10 cellular contexts compared by ENCODE assay signal in the genomic region with DNA sequence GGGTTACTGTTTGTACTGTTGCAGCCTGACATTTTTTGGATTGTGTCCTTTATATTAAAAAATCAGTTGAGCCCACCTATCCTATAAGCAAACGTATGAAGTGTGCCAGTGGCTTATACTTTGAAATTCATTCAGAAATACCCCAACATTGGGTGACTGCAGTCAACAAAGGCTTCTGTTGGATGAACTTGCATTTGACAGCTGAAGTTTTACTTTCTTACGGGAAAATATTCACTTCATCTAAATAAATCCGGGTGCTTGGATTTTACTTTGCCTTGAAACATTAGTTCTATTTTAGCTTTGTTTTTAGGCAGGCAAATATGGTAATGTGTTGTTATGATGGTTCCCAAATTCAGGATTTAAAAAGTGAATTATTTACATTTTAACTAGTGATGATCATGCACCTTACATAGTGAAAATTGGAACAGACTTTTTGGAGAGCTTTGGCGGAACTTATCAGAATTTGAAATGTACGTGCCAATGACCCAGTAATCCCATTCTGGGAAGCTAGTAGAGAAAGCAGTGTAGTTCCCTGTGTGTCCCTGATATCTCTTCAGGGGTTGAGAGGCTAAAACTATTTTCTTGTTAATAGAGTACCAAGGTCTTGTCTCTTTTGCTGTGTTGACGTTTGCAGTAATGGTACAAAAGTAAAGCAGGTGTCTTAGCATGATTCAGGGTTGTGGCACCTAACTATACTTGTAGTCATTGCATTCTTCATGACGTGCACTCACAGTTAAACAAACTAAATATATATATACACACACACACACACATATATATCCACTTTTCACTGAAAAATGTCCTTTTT. TPM values are rescaled to one million over a fixed set of nuclear protein-coding genes. Genes with fewer than 3 reads are reported as not detected.
A peak's percentile ranks its signal among the peaks of the same experiment; 100 is the strongest.
DNase-seq lines count a peak whose midpoint lies in the region; ATAC-seq, FAIRE-seq and TF ChIP-seq lines count a peak whose summit lies in the region.
"Had no signal": no experiment of that assay in that cellular context is flagged by ENCODE, and none has a peak within 500 bp of the region (broad histone marks: within the 10 kb centered on the region; RNA-seq: fewer than 3 reads in every experiment).

No MANE protein-coding gene starts in this region.

- DNase-seq in right atrium auricular region (ENCODE audit: low spot score): no peak
- no peak for DNase-seq in left cardiac atrium
- no peak for DNase-seq in K562 (ENCODE audit: extremely low read depth in 1 of 4, low spot score in 3 of 4)
- DNase-seq in mesenchymal stem cell: peak; percentile 56
- DNase-seq in vagina (ENCODE audit: extremely low spot score in 2 of 2): no peak
- DNase-seq in retina: no peak
- DNase-seq: activated gamma-delta T cell treated with Interleukin-2 at 50 U/mL for 16 hours; stimulated activated CD4-positive, alpha-beta T cell treated with anti-CD3 and anti-CD28 coated beads, Interleukin-2, amount 100 ng/mL, for 48 hours had no signal

- TF ChIP-seq RAD21 in K562 (CRISPR knock-in tag; conservative IDR thresholded peaks at IDR 0.05 in 1 of 2, IDR thresholded peaks at IDR 0.05 in 1 of 2): no peak

- H3K4me3 ChIP-seq in right atrium auricular region: peak overlapping the region; percentile 95
- peak overlapping the region; percentile 98 for H3K4me3 ChIP-seq in K562
- H3K4me3 ChIP-seq in mesenchymal stem cell (ENCODE audit: insufficient read depth in 1 of 2, low read depth in 1 of 2, low read length in 2 of 2): peak overlapping the region in 1 of 2 experiments; percentile 86
- peak overlapping the region; percentile 85 to 99 for H3K4me3 ChIP-seq in vagina

- ATAC-seq in left cardiac atrium: no peak
- ATAC-seq in K562: no peak
- ATAC-seq in HG03571 (IDR thresholded peaks at IDR 0.05; ENCODE audit: unreplicated experiment): no peak
- no peak for ATAC-seq in HG02571 (IDR thresholded peaks at IDR 0.05; ENCODE audit: unreplicated experiment)

- H3K23ac ChIP-seq in mesenchymal stem cell (ENCODE audit: low read length in 2 of 2): no peak overlapping the region

- H3K9me3 ChIP-seq in right atrium auricular region (no peaks in the 10 kb centered on the region), K562 (replicated peaks; ENCODE audit: control insufficient read depth, insufficient read depth, low read depth, low read length) (no peaks in the 10 kb centered on the region), mesenchymal stem cell (ENCODE audit: control insufficient read depth, low read length) (no peaks in the 10 kb centered on the region), vagina (no peaks in the 10 kb centered on the region)

- H3K9ac ChIP-seq in K562 (ENCODE audit: insufficient read depth in 1 of 2, low read depth in 2 of 2, low read length in 2 of 2) (peak overlapping the region in 1 of 2 experiments; percentile 96; a peak in 2 of 4 replicates), mesenchymal stem cell (ENCODE audit: low read length) (peak overlapping the region; percentile 97)

- TF ChIP-seq POLR2A in K562 (conservative IDR thresholded peaks at IDR 0.05) (no peak), vagina (IDR thresholded peaks at IDR 0.05) (no peak)

- no peak for TF ChIP-seq EP300 in K562 (IDR thresholded peaks at IDR 0.05; ENCODE audit: low read length)

- H3K4me2 ChIP-seq in K562 (ENCODE audit: insufficient read depth, low read length): peak overlapping the region; percentile 84
- peak overlapping the region; percentile 97 for H3K4me2 ChIP-seq in mesenchymal stem cell (ENCODE audit: low read length, poor library complexity, severe bottlenecking)

- H2BK15ac ChIP-seq in mesenchymal stem cell (ENCODE audit: low read depth, poor library complexity, severe bottlenecking): no peak overlapping the region

- no peak overlapping the region for H2AFZ ChIP-seq in K562 (ENCODE audit: low read depth, low read length)
- H2AFZ ChIP-seq in mesenchymal stem cell (ENCODE audit: low read depth, low read length): no peak overlapping the region

- no TSS peak for BruUV-seq in K562 (replicated peaks; lab: Mats Ljungman, UMichigan)

- H3K27me3 ChIP-seq in right atrium auricular region: no peaks in the 10 kb centered on the region
- no peaks in the 10 kb centered on the region for H3K27me3 ChIP-seq in K562 (ENCODE audit: control insufficient read depth in 2 of 2, insufficient read depth in 2 of 2, low read length in 2 of 2)
- H3K27me3 ChIP-seq in mesenchymal stem cell (ENCODE audit: control insufficient read depth in 1 of 2, insufficient read depth in 1 of 2, low read length in 2 of 2): no peaks in the 10 kb centered on the region
- H3K27me3 ChIP-seq in vagina: no peaks in the 10 kb centered on the region

- H3K27ac ChIP-seq in right atrium auricular region: peak overlapping the region; percentile 95 to 98
- H3K27ac ChIP-seq in K562 (ENCODE audit: extremely low read depth, low read depth, low read length): no peak overlapping the region; the same call in 2 of the 3 replicates
- no peak overlapping the region for H3K27ac ChIP-seq in mesenchymal stem cell (ENCODE audit: low read length, poor library complexity, severe bottlenecking)
- H3K27ac ChIP-seq in vagina: no peak overlapping the region

- H2BK12ac ChIP-seq in mesenchymal stem cell (ENCODE audit: low read length in 2 of 2): no peak overlapping the region

- H3K36me3 ChIP-seq in right atrium auricular region: no peaks in the 10 kb centered on the region
- H3K36me3 ChIP-seq in K562 (ENCODE audit: control insufficient read depth, insufficient read depth, low read length): no peaks in the 10 kb centered on the region
- no peaks in the 10 kb centered on the region for H3K36me3 ChIP-seq in mesenchymal stem cell (ENCODE audit: control insufficient read depth in 1 of 2, insufficient read depth in 2 of 2, low read depth in 1 of 2, low read length in 2 of 2)
- no peaks in the 10 kb centered on the region for H3K36me3 ChIP-seq in vagina

- peaks cover 7% of the 10 kb centered on the region for H3K79me1 ChIP-seq in mesenchymal stem cell (replicated peaks; ENCODE audit: low read length, poor library complexity, severe bottlenecking)

- CTCF ChIA-PET in K562 (lab: Yijun Ruan, JAX; ENCODE audit: low intra/inter-chr PET ratio): no interaction called here

- no peak for FAIRE-seq in K562 (lab: Jason Lieb, UNC)

- H3K18ac ChIP-seq in mesenchymal stem cell (ENCODE audit: low read depth in 1 of 2, low read length in 2 of 2): no peak overlapping the region

- H4K91ac ChIP-seq in mesenchymal stem cell (ENCODE audit: low read length): no peak overlapping the region

- no peak overlapping the region for H2BK5ac ChIP-seq in mesenchymal stem cell (ENCODE audit: low read depth, low read length, poor library complexity, severe bottlenecking)

- in situ Hi-C loops in K562 (cut with MboI): loop anchor here (5.0 to 25.0 kb wide), 5 partner anchors 52 to 997 kb away; no protein-coding TSS in a partner anchor

- no peaks in the 10 kb centered on the region for H3K9me1 ChIP-seq in K562 (ENCODE audit: control insufficient read depth, insufficient read depth, low read length)

- peaks cover 63% of the 10 kb centered on the region for H3K79me2 ChIP-seq in K562 (ENCODE audit: control insufficient read depth, insufficient read depth, low read length)

- no peak overlapping the region for H2BK120ac ChIP-seq in mesenchymal stem cell (ENCODE audit: low read depth, low read length)

- H3K14ac ChIP-seq in mesenchymal stem cell (ENCODE audit: low read length in 2 of 2): no peak overlapping the region

- WGBS in K562 (ENCODE audit: insufficient coverage, low coverage, missing lambda C conversion rate): 2% methylated on average over 7 of the region's 7 CpGs
- 73% methylated on average over 6 of the region's 7 CpGs for WGBS in mesenchymal stem cell

- no peak for TF ChIP-seq CTCF in right atrium auricular region (IDR thresholded peaks at IDR 0.05)
- no peak for TF ChIP-seq CTCF in K562 (IDR thresholded peaks at IDR 0.05 in 2 of 3, conservative IDR thresholded peaks at IDR 0.05 in 1 of 3; ENCODE audit: insufficient read depth in 2 of 3, low read depth in 1 of 3, low read length in 3 of 3)
- TF ChIP-seq CTCF in vagina (IDR thresholded peaks at IDR 0.05): no peak

- intact Hi-C loops in left cardiac atrium (cut with DNase I): no loop called here
- intact Hi-C loops in K562 (cut with micrococcal nuclease): no loop called here
- intact Hi-C loops in vagina (cut with DNase I): no loop called here

- H3K4me1 ChIP-seq in right atrium auricular region (peaks cover 0 to 34% of the 10 kb centered on the region in 2 donors), K562 (replicated peaks in 1 of 2; ENCODE audit: control insufficient read depth in 2 of 2, insufficient read depth in 2 of 2, low read length in 2 of 2) (peaks cover 7 to 23% of the 10 kb centered on the region in 2 experiments; a peak in 3 of 5 replicates), mesenchymal stem cell (ENCODE audit: control insufficient read depth, insufficient read depth, low read depth, low read length) (peaks cover 9% of the 10 kb centered on the region), vagina (peaks cover 50% of the 10 kb centered on the region)

- no peak overlapping the region for H4K8ac ChIP-seq in mesenchymal stem cell (ENCODE audit: low read length)

- H2AK5ac ChIP-seq in mesenchymal stem cell (ENCODE audit: low read length, severe bottlenecking): no peak overlapping the region

- H3K4ac ChIP-seq in mesenchymal stem cell (ENCODE audit: low read depth in 1 of 2, low read length in 2 of 2): no peak overlapping the region

- POLR2A ChIA-PET in K562 (lab: Yijun Ruan, JAX): interaction anchor here (0.7 to 1.6 kb wide), 8 partner anchors 9 to 150 kb away, joined by 3 to 9 read pairs (median 4); a partner anchor contains a TSS

- H4K20me1 ChIP-seq in K562 (replicated peaks; ENCODE audit: control insufficient read depth, insufficient read depth, low read length): peaks cover 15% of the 10 kb centered on the region

RNA-seq across cellular contexts. Expression of a gene that starts 21.9 kb away (rescaled TPM):
- total RNA-seq in right atrium auricular region (10 to 100 TPM in 1 of 2 donors, 1 to 10 TPM in 1; 7.3 to 15.9 TPM), left cardiac atrium (10 to 100 TPM; 14.3 to 15.4 TPM), K562 (2014; rRNA removed) (48.5 and 50.6 TPM in 2 replicates), K562 (2014; rRNA removed; fragmentation: Illumina TruSeq; extraction: Trizol) (101 and 105 TPM in 2 replicates), K562 (2015; rRNA removed; fragmentation: Illumina TruSeq; extraction: Trizol) (81.4 and 87.0 TPM in 2 replicates), K562 (2021) (67.1 and 71.8 TPM in 2 replicates), vagina (13.5 TPM)
- 184 and 273 TPM in 2 replicates for total RNA-seq in K562 (2011; cell fraction: chromatin; rRNA removed; ENCODE audit: low replicate concordance)
- total RNA-seq in K562 (2011; cell fraction: nucleolus; rRNA removed): 146 and 158 TPM in 2 replicates
- 163 and 165 TPM in 2 replicates for total RNA-seq in K562 (2011; cell fraction: nucleoplasm; rRNA removed)
- polyA plus RNA-seq in K562 (2011; rRNA removed) (59.9 and 87.5 TPM in 2 replicates), K562 (2014; fragmentation: Illumina TruSeq; extraction: Trizol) (69.1 and 77.6 TPM in 2 replicates), K562 (2014; fragmentation: Nextera tagmentation; extraction: Ambion mirVana) (10 to 100 TPM; 46.0 to 89.0 TPM), K562 (2014; rRNA removed) (66.5 and 75.3 TPM in 2 replicates)
- 43.9 and 54.9 TPM in 2 replicates for polyA plus RNA-seq in K562 (2011; cell fraction: cytosol; rRNA removed)
- polyA plus RNA-seq in K562 (2011; cell fraction: nucleus; rRNA removed): 73.0 and 84.7 TPM in 2 replicates
- 29.1 and 50.1 TPM in 2 replicates for polyA plus RNA-seq in K562 (2012)
- 133 and 165 TPM in 2 replicates for polyA minus RNA-seq in K562 (2011; rRNA and poly(A)+ RNA removed)
- 30.0 and 37.4 TPM in 2 replicates for polyA minus RNA-seq in K562 (2011; cell fraction: cytosol; rRNA and poly(A)+ RNA removed)
- 44.0 and 56.3 TPM in 2 replicates for polyA minus RNA-seq in K562 (2011; cell fraction: nucleus; rRNA and poly(A)+ RNA removed)
- 6.9 TPM for polyA plus RNA-seq in mesenchymal stem cell (2013, experiment 1 of 2)
- 6.9 TPM for polyA plus RNA-seq in mesenchymal stem cell (2013, experiment 2 of 2)

RNA-seq across cellular contexts. Expression of a gene that starts 51.1 kb away (rescaled TPM):
- total RNA-seq in right atrium auricular region (not detected), left cardiac atrium (not detected), K562 (2014; rRNA removed) (0.08 and 0.09 TPM in 2 replicates), K562 (2014; rRNA removed; fragmentation: Illumina TruSeq; extraction: Trizol) (0.10 TPM in 1 of 2 replicates, not detected in the other), K562 (2015; rRNA removed; fragmentation: Illumina TruSeq; extraction: Trizol) (0.08 TPM in 1 of 2 replicates, not detected in the other), K562 (2021) (0.22 and 0.25 TPM in 2 replicates), vagina (not detected)
- 0.12 TPM in 1 of 2 replicates, not detected in the other for total RNA-seq in K562 (2011; cell fraction: chromatin; rRNA removed; ENCODE audit: low replicate concordance)
- total RNA-seq in K562 (2011; cell fraction: nucleolus; rRNA removed): 0.26 and 0.33 TPM in 2 replicates
- 0.22 and 0.31 TPM in 2 replicates for total RNA-seq in K562 (2011; cell fraction: nucleoplasm; rRNA removed)
- polyA plus RNA-seq in K562 (2011; rRNA removed) (0.04 and 0.07 TPM in 2 replicates), K562 (2014; fragmentation: Illumina TruSeq; extraction: Trizol) (0.11 and 0.18 TPM in 2 replicates), K562 (2014; fragmentation: Nextera tagmentation; extraction: Ambion mirVana) (under 1 TPM; 0.04 to 0.06 TPM), K562 (2014; rRNA removed) (0.05 TPM in 1 of 2 replicates, not detected in the other)
- polyA plus RNA-seq in K562 (2011; cell fraction: cytosol; rRNA removed): 0.03 and 0.16 TPM in 2 replicates
- 0.17 and 0.28 TPM in 2 replicates for polyA plus RNA-seq in K562 (2011; cell fraction: nucleus; rRNA removed)
- 0.13 and 0.21 TPM in 2 replicates for polyA plus RNA-seq in K562 (2012)
- 0.06 TPM in 1 of 2 replicates, not detected in the other for polyA minus RNA-seq in K562 (2011; rRNA and poly(A)+ RNA removed)
- polyA minus RNA-seq in K562 (2011; cell fraction: cytosol; rRNA and poly(A)+ RNA removed): not detected in 2 replicates
- polyA minus RNA-seq in K562 (2011; cell fraction: nucleus; rRNA and poly(A)+ RNA removed): 0.22 and 0.27 TPM in 2 replicates
- polyA plus RNA-seq in mesenchymal stem cell (2013, experiment 1 of 2): 0.03 TPM
- polyA plus RNA-seq in mesenchymal stem cell (2013, experiment 2 of 2): 0.04 TPM

Comparison
In these comparisons a context has a peak if more than half of its experiments do, and no peak if none do; other contexts are left out.
1. H3K27ac ChIP-seq: peak in right atrium auricular region (2 of 2); none in K562 (single experiment), mesenchymal stem cell (single experiment) and vagina (single experiment).